Comparison of ENCODE assay signal across 8 cellular contexts in the genomic region with DNA sequence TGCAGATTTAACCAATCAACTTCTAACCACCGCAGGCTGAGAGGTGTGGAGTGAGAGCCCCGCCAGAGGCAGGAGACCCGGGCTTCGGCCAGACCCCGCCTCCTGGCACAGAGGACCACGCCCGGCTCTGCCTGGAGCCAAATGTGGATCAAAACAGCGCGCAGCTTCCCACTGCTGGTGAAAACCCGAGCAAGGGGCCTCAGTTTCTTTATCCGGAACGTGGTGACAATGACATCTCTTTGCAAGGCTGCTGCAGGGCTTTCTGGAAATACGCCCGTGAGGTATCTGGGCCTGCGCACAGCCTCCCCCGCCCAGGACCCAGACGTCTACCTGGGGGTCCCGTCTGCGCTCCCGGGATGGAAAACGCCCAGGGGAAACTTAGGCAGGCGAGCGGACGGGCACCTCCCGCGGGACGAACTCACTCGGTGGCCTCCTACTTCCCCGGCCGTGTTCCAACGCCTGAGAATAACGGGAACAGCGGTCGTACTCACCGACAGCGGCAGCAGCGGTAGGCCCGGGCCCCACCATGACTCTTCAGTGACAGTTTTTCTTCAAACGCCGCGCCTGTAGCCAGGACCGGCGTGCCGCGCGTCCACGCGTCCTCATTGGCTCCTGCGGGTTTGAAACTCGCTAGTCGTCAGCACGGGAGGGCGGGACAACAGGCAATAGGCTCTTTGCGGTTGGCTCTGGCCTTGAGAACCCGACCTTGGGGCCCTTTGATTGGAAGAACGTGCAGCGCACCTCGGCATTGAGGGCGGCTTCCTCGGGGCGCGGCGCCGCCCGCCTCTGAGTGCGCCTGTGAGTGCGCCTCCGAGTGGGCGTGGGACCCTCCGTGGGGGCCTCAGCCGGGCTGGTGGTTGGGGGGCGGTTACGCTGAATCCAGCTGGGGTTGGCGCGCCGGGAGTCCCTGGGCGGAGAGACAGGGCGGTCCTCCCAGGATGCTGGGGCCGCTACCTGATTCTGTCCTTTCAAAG. TPM values are rescaled to one million over a fixed set of nuclear protein-coding genes. Genes with fewer than 3 reads are reported as not detected.
A peak's percentile ranks its signal among the peaks of the same experiment; 100 is the strongest.
DNase-seq lines count a peak whose midpoint lies in the region; ATAC-seq and TF ChIP-seq lines count a peak whose summit lies in the region.

A gene with protein sequence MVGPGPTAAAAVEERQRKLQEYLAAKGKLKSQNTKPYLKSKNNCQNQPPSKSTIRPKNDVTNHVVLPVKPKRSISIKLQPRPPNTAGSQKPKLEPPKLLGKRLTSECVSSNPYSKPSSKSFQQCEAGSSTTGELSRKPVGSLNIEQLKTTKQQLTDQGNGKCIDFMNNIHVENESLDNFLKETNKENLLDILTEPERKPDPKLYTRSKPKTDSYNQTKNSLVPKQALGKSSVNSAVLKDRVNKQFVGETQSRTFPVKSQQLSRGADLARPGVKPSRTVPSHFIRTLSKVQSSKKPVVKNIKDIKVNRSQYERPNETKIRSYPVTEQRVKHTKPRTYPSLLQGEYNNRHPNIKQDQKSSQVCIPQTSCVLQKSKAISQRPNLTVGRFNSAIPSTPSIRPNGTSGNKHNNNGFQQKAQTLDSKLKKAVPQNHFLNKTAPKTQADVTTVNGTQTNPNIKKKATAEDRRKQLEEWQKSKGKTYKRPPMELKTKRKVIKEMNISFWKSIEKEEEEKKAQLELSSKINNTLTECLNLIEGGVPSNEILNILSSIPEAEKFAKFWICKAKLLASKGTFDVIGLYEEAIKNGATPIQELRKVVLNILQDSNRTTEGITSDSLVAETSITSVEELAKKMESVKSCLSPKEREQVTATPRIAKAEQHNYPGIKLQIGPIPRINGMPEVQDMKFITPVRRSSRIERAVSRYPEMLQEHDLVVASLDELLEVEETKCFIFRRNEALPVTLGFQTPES (minus strand): TSS at position 539 of the 974 bp plus-strand sequence. CDS start 11 bp downstream, at position 528.

- peak within 1 kb of the TSS; percentile 86 for H3K4me2 ChIP-seq in mammary epithelial cell (ENCODE audit: insufficient read depth, low read depth, low read length)

- in situ Hi-C loops in mammary epithelial cell (cut with MboI; ENCODE audit: low sequenced_read_pairs in 2 of 2), result loop anchor here in 1 of 2 donors (10.0 kb wide), 1 partner anchor 110 kb away; no protein-coding TSS in a partner anchor

- CTCF ChIA-PET in AG04449 (lab: Yijun Ruan, JAX), result interaction anchor here (1.0 to 6.3 kb wide), 5 partner anchors 15 to 177 kb away, joined by 3 to 63 read pairs (median 13); no protein-coding TSS in a partner anchor
- CTCF ChIA-PET in mammary epithelial cell (lab: Charles Lee; ENCODE audit: low non-redundant PET), result no interaction called here

- H3K4me3 ChIP-seq in AG04449 (ENCODE audit: low read depth, low read length) (peak within 1 kb of the TSS; percentile 88), mammary epithelial cell (replicated peaks in 1 of 3; ENCODE audit: insufficient read depth in 1 of 3, low read depth in 2 of 3, low read length in 3 of 3) (peak within 1 kb of the TSS; percentile 70 to 79 (median 76)), iPS-20b (ENCODE audit: low read length) (peak within 1 kb of the TSS; percentile 82), skin epidermis (peak within 1 kb of the TSS; percentile 51 to 81 (median 70))

- TF ChIP-seq CTCF in AG04449 (IDR thresholded peaks at IDR 0.05; ENCODE audit: insufficient read depth, low read length, missing control alignments) (no peak), VCaP (conservative IDR thresholded peaks at IDR 0.05) (no peak), mammary epithelial cell (conservative IDR thresholded peaks at IDR 0.05 in 1 of 2, IDR thresholded peaks at IDR 0.05 in 1 of 2; ENCODE audit: extremely low read depth in 1 of 2, insufficient read depth in 1 of 2, low read depth in 1 of 2, low read length in 2 of 2) (no peak)

- peak within 1 kb of the TSS; percentile 89 for H2AFZ ChIP-seq in mammary epithelial cell (ENCODE audit: low read depth, low read length)

- under 1% methylated on average over 43 of the region's 79 CpGs for WGBS in mammary epithelial cell (ENCODE audit: low coverage, missing lambda C conversion rate)

- intact Hi-C loops in mammary epithelial cell (cut with micrococcal nuclease), result no loop called here

- H3K36me3 ChIP-seq in mammary epithelial cell (ENCODE audit: insufficient read depth, low read length) (peaks cover 13% of the 10 kb centered on the region), iPS-20b (ENCODE audit: insufficient read depth, low read depth, low read length) (peaks cover 23% of the 10 kb centered on the region)

- DNase-seq in AG04449 (ENCODE audit: low read depth, low spot score) (peak; percentile 83), NCI-H2227 (lab: John Stamatoyannopoulos, UW; ENCODE audit: unreplicated experiment) (peak; percentile 99), mammary epithelial cell (peak; percentile 98)

- ATAC-seq in GM18909 (IDR thresholded peaks at IDR 0.05; ENCODE audit: poor library complexity, unreplicated experiment), result peak; percentile 98
- peak; percentile 99 for ATAC-seq in HG03159 (IDR thresholded peaks at IDR 0.05; ENCODE audit: unreplicated experiment)

- no peaks in the 10 kb centered on the region for H4K20me1 ChIP-seq in mammary epithelial cell (ENCODE audit: insufficient read depth, low read length)

- H3K27me3 ChIP-seq in mammary epithelial cell (ENCODE audit: insufficient read depth, low read length), result no peaks in the 10 kb centered on the region
- H3K27me3 ChIP-seq in iPS-20b (ENCODE audit: insufficient read depth, low read length), result no peaks in the 10 kb centered on the region

- H3K9ac ChIP-seq in mammary epithelial cell (ENCODE audit: insufficient read depth, low read length), result peak within 1 kb of the TSS; percentile 94
- peak within 1 kb of the TSS; percentile 67; the same call in 1 of the 2 replicates for H3K9ac ChIP-seq in iPS-20b (ENCODE audit: low read depth, low read length)

- BruUV-seq in mammary epithelial cell (replicated peaks; lab: Mats Ljungman, UMichigan), result TSS peak; percentile 26

- H3K9me3 ChIP-seq in mammary epithelial cell (replicated peaks; ENCODE audit: insufficient read depth, low read length), result no peaks in the 10 kb centered on the region
- H3K9me3 ChIP-seq in iPS-20b (ENCODE audit: insufficient read depth, low read depth, low read length), result no peaks in the 10 kb centered on the region

- dilution Hi-C loops in mammary epithelial cell (cut with HindIII; ENCODE audit: low sequenced_read_pairs), result loop anchor here (5.0 kb wide), 1 partner anchor 183 kb away; no protein-coding TSS in a partner anchor

- POLR2A ChIA-PET in AG04449 (lab: Yijun Ruan, JAX), result interaction anchor here (0.9 kb wide), 1 partner anchor 177 kb away, joined by 3 read pairs; no protein-coding TSS in a partner anchor

- peak within 1 kb of the TSS; percentile 61 for H3K27ac ChIP-seq in VCaP
- H3K27ac ChIP-seq in mammary epithelial cell (ENCODE audit: insufficient read depth, low read depth, low read length), result peak within 1 kb of the TSS; percentile 84
- no peak within 1 kb of the TSS for H3K27ac ChIP-seq in iPS-20b (ENCODE audit: low read length)
- H3K27ac ChIP-seq in skin epidermis, result peak within 1 kb of the TSS in 16 of 21 experiments; percentile 0 to 77 (median 58)

- H3K4me1 ChIP-seq in mammary epithelial cell (ENCODE audit: insufficient read depth, low read length) (peaks cover 28% of the 10 kb centered on the region), iPS-20b (ENCODE audit: insufficient read depth, low read length) (peaks cover 4% of the 10 kb centered on the region; the same call in 1 of the 2 replicates)

- peaks cover 70% of the 10 kb centered on the region for H3K79me2 ChIP-seq in mammary epithelial cell (ENCODE audit: insufficient read depth, low read length)

RNA-seq across cellular contexts. Expression of the gene that starts here (rescaled TPM):
- 10 to 100 TPM in 1 of 2 donors, under 1 TPM in 1; 0.83 to 32.7 TPM for total RNA-seq in mammary epithelial cell
- polyA plus RNA-seq in mammary epithelial cell, result 15.1 TPM
- polyA minus RNA-seq in mammary epithelial cell, result 18.2 TPM
